In genomic region chr10:35127289-35127891, GRCh38 we compare ENCODE assay signal across 8 cellular contexts. TPM values are rescaled to one million over a fixed set of nuclear protein-coding genes. Genes with fewer than 3 reads are reported as not detected.
A peak's percentile ranks its signal among the peaks of the same experiment; 100 is the strongest.
DNase-seq lines count a peak whose midpoint lies in the region; ATAC-seq and TF ChIP-seq lines count a peak whose summit lies in the region.

No MANE protein-coding gene starts in this region.

- H3K27me3 ChIP-seq in CD4-positive, alpha-beta T cell (ENCODE audit: control insufficient read depth, insufficient read depth, low read length) = no peaks in the 10 kb centered on the region
- H3K27me3 ChIP-seq in OCI-LY1 (ENCODE audit: insufficient read depth, low read length) = no peaks in the 10 kb centered on the region
- no peaks in the 10 kb centered on the region for H3K27me3 ChIP-seq in fibroblast of lung (ENCODE audit: control insufficient read depth, insufficient read depth, low read length)

- H3K9me3 ChIP-seq in CD4-positive, alpha-beta T cell (ENCODE audit: control insufficient read depth, low read length) = no peaks in the 10 kb centered on the region
- H3K9me3 ChIP-seq in HEK293 (ENCODE audit: control insufficient read depth, insufficient read depth, low read depth, low read length) (no peaks in the 10 kb centered on the region), OCI-LY1 (ENCODE audit: low read length) (no peaks in the 10 kb centered on the region), fibroblast of lung (ENCODE audit: control insufficient read depth, insufficient read depth, low read depth, low read length) (no peaks in the 10 kb centered on the region)

- H4K20me1 ChIP-seq in OCI-LY1 (ENCODE audit: insufficient read depth, low read length) (no peaks in the 10 kb centered on the region), fibroblast of lung (ENCODE audit: control insufficient read depth, extremely low read depth, insufficient read depth, low read length) (no peaks in the 10 kb centered on the region)

- H3K9ac ChIP-seq in OCI-LY1 (ENCODE audit: low read length) (peak overlapping the region; percentile 99), fibroblast of lung (ENCODE audit: insufficient read depth, low read length) (peak overlapping the region; percentile 100)

- POLR2A ChIA-PET in CD4-positive, alpha-beta T cell (lab: Charles Lee) = interaction anchor here (0.5 to 4.4 kb wide), 17 partner anchors 10 to 321 kb away, joined by 3 to 217 read pairs (median 5); partner anchors contain the start of gene CUL2
- POLR2A ChIA-PET in HEK293 (lab: Yijun Ruan, JAX) = interaction anchor here (0.7 to 3.6 kb wide), 3 partner anchors 61 to 449 kb away, joined by 3 to 47 read pairs (median 4); no protein-coding TSS in a partner anchor

- peaks cover 21% of the 10 kb centered on the region for H3K36me3 Mint-ChIP-seq in CD4-positive, alpha-beta T cell (ENCODE audit: low read depth)
- H3K36me3 Mint-ChIP-seq in natural killer cell treated with Interleukin-12 subunit alpha and Interleukin-12 subunit beta and Interleukin-15 and Interleukin-18, amount 100 ng/mL, for 72 hours = peaks cover 5% of the 10 kb centered on the region

- H2AFZ ChIP-seq in OCI-LY1 (ENCODE audit: low read length) (no peak overlapping the region), fibroblast of lung (ENCODE audit: low read length) (no peak overlapping the region)

- H3K36me3 ChIP-seq in HEK293 (ENCODE audit: control insufficient read depth in 2 of 2, insufficient read depth in 1 of 2, low read length in 2 of 2) (no peaks in the 10 kb centered on the region), OCI-LY1 (ENCODE audit: insufficient read depth, low read length) (no peaks in the 10 kb centered on the region; the same call in 1 of the 2 replicates), fibroblast of lung (ENCODE audit: control insufficient read depth, insufficient read depth, low read length) (no peaks in the 10 kb centered on the region)

- H3K27ac Mint-ChIP-seq in CD4-positive, alpha-beta T cell = peak overlapping the region; percentile 93
- peak overlapping the region; percentile 98 for H3K27ac Mint-ChIP-seq in natural killer cell treated with Interleukin-12 subunit alpha and Interleukin-12 subunit beta and Interleukin-15 and Interleukin-18, amount 100 ng/mL, for 72 hours

- no peaks in the 10 kb centered on the region for H3K9me3 Mint-ChIP-seq in CD4-positive, alpha-beta T cell
- no peaks in the 10 kb centered on the region for H3K9me3 Mint-ChIP-seq in natural killer cell treated with Interleukin-12 subunit alpha and Interleukin-12 subunit beta and Interleukin-15 and Interleukin-18, amount 100 ng/mL, for 72 hours

- DNase-seq in CD4-positive, alpha-beta T cell = peak; percentile 33 to 66 (median 50)
- peak; percentile 34 to 39 for DNase-seq in activated T-helper 1 cell treated with anti-CD3 and anti-CD28 coated beads, Interleukin-2, amount 50 U/mL, for 16 hours (ENCODE audit: low read depth in 1 of 2, low spot score in 1 of 2)
- peak; percentile 67 to 69 for DNase-seq in fibroblast of lung (ENCODE audit: low read depth in 2 of 2)
- DNase-seq in natural killer cell treated with Interleukin-12 subunit alpha and Interleukin-12 subunit beta and Interleukin-15 and Interleukin-18, amount 100 ng/mL, for 72 hours (ENCODE audit: low spot score) = peak; percentile 81
- DNase-seq in stimulated activated naive CD8-positive, alpha-beta T cell treated with anti-CD3 and anti-CD28 coated beads, Interleukin-15, Interleukin-2, amounts not matched to agents 100 U/mL and 50 U/mL, for 24 hours = peak; percentile 80
- DNase-seq in NCI-H187 treated with DMSO at 0.1 percent for 48 hours (lab: John Stamatoyannopoulos, UW) = no peak

- H3K4me1 ChIP-seq in HEK293 (ENCODE audit: control insufficient read depth, insufficient read depth, low read length) (peaks cover 12% of the 10 kb centered on the region), OCI-LY1 (ENCODE audit: insufficient read depth, low read length, severe bottlenecking) (peaks cover 35% of the 10 kb centered on the region), fibroblast of lung (ENCODE audit: control insufficient read depth, extremely low read depth, insufficient read depth, low read length) (no peaks in the 10 kb centered on the region)

- peak overlapping the region; percentile 98 for H3K4me3 Mint-ChIP-seq in CD4-positive, alpha-beta T cell
- peak overlapping the region; percentile 96 for H3K4me3 Mint-ChIP-seq in natural killer cell treated with Interleukin-12 subunit alpha and Interleukin-12 subunit beta and Interleukin-15 and Interleukin-18, amount 100 ng/mL, for 72 hours

- H3K27me3 Mint-ChIP-seq in CD4-positive, alpha-beta T cell = no peaks in the 10 kb centered on the region
- H3K27me3 Mint-ChIP-seq in natural killer cell treated with Interleukin-12 subunit alpha and Interleukin-12 subunit beta and Interleukin-15 and Interleukin-18, amount 100 ng/mL, for 72 hours = no peaks in the 10 kb centered on the region

- no peak for TF ChIP-seq CTCF in CD4-positive, alpha-beta T cell (IDR thresholded peaks at IDR 0.05)
- TF ChIP-seq CTCF in HEK293 (tag by site-specific recombination; IDR thresholded peaks at IDR 0.05) (no peak), OCI-LY1 (IDR thresholded peaks at IDR 0.05; ENCODE audit: low read length) (no peak), fibroblast of lung (conservative IDR thresholded peaks at IDR 0.05 in 1 of 2, IDR thresholded peaks at IDR 0.05 in 1 of 2; ENCODE audit: low read depth in 1 of 2, low read length in 2 of 2) (no peak)

- H3K9me2 ChIP-seq in OCI-LY1 (ENCODE audit: low read depth, low read length) = no peaks in the 10 kb centered on the region

- H3K79me2 ChIP-seq in OCI-LY1 (ENCODE audit: insufficient read depth, low read length) (no peaks in the 10 kb centered on the region), fibroblast of lung (ENCODE audit: control insufficient read depth, insufficient read depth, low read length) (peaks cover 11% of the 10 kb centered on the region)

- H3K4me2 ChIP-seq in OCI-LY1 (ENCODE audit: low read length) = peak overlapping the region; percentile 84
- H3K4me2 ChIP-seq in fibroblast of lung (ENCODE audit: extremely low read depth, insufficient read depth, low read length) = peak overlapping the region; percentile 58

- peak; percentile 0 for ATAC-seq in CD4-positive, alpha-beta T cell (ENCODE audit: poor library complexity)
- ATAC-seq in natural killer cell treated with Interleukin-12 subunit alpha and Interleukin-12 subunit beta and Interleukin-15 and Interleukin-18, amount 100 ng/mL, for 72 hours = peak; percentile 13 to 46
- ATAC-seq in stimulated activated naive CD8-positive, alpha-beta T cell treated with anti-CD3 and anti-CD28 coated beads, Interleukin-15, Interleukin-2, amounts not matched to agents 100 U/mL and 50 U/mL, for 24 hours = peak; percentile 25

- peak overlapping the region; percentile 99 for H3K27ac ChIP-seq in CD4-positive, alpha-beta T cell (ENCODE audit: low read depth, low read length)
- H3K27ac ChIP-seq in HEK293 (ENCODE audit: extremely low read depth, low read depth, low read length) = peak overlapping the region; percentile 97
- peak overlapping the region; percentile 73 for H3K27ac ChIP-seq in OCI-LY1 (ENCODE audit: low read depth, low read length, poor library complexity, severe bottlenecking)
- peak overlapping the region; percentile 100 for H3K27ac ChIP-seq in fibroblast of lung (ENCODE audit: insufficient read depth, low read length)

- no peaks in the 10 kb centered on the region for H3F3A ChIP-seq in OCI-LY1 (ENCODE audit: insufficient read depth, low read length)

- CTCF ChIA-PET in CD4-positive, alpha-beta T cell (lab: Charles Lee) = interaction anchor here (0.7 to 5.5 kb wide), 10 partner anchors 8 to 97 kb away, joined by 3 to 102 read pairs (median 4); partner anchors contain the start of gene CUL2
- CTCF ChIA-PET in HEK293 (lab: Yijun Ruan, JAX) = interaction anchor here (0.7 to 4.2 kb wide), 4 partner anchors 14 to 98 kb away, joined by 3 to 28 read pairs (median 4); no protein-coding TSS in a partner anchor

- H3K4me3 ChIP-seq in HEK293 (ENCODE audit: low read depth, low read length) (peak overlapping the region; percentile 76), OCI-LY1 (ENCODE audit: low read depth, low read length, poor library complexity, severe bottlenecking) (peak overlapping the region; percentile 100), fibroblast of lung (replicated peaks in 1 of 4; ENCODE audit: control extremely low read depth in 1 of 4, insufficient read depth in 1 of 4, low read depth in 3 of 4, low read length in 4 of 4) (peak overlapping the region; percentile 70 to 89 (median 86))

- intact Hi-C loops in CD4-positive, alpha-beta T cell (cut with DNase I, micrococcal nuclease) = loop anchor here (1.0 to 10.0 kb wide), 5 partner anchors 35 to 317 kb away; partner anchors contain the start of genes CCNY (in 1 of the 2) and CUL2 (in 1 of the 2)

- H3K4me1 Mint-ChIP-seq in CD4-positive, alpha-beta T cell (ENCODE audit: low read depth) = peaks cover 54% of the 10 kb centered on the region
- peaks cover 29 to 35% of the 10 kb centered on the region in 2 donors for H3K4me1 Mint-ChIP-seq in natural killer cell treated with Interleukin-12 subunit alpha and Interleukin-12 subunit beta and Interleukin-15 and Interleukin-18, amount 100 ng/mL, for 72 hours (ENCODE audit: low read depth in 2 of 2)

TF ChIP-seq in HEK293, 187 proteins besides CTCF, POLR2A, EP300 and RAD21 (continues in another document):
- 0 out of 2 replicates have a peak, but pooled peaks have one; percentile 11 for TF ChIP-seq ZNF362 (tag by site-specific recombination; IDR thresholded peaks at IDR 0.05)
- TF ChIP-seq ZBTB8A (tag by site-specific recombination; IDR thresholded peaks at IDR 0.05) = peak; percentile 66

RNA-seq across cellular contexts. Expression of gene CREM, which starts 0.7 kb away (rescaled TPM):
- total RNA-seq in CD4-positive, alpha-beta T cell = 10 to 100 TPM; 65.7 to 67.0 TPM
- total RNA-seq in fibroblast of lung = 25.7 and 29.9 TPM in 2 replicates
- polyA plus RNA-seq in fibroblast of lung = 32.1 and 39.9 TPM in 2 replicates
- polyA plus RNA-seq in fibroblast of lung (2012) = 23.1 and 34.4 TPM in 2 replicates
- 2.9 and 3.4 TPM in 2 replicates for polyA minus RNA-seq in fibroblast of lung (ENCODE audit: low replicate concordance)
- total RNA-seq in natural killer cell treated with Interleukin-12 subunit alpha and Interleukin-12 subunit beta and Interleukin-15 and Interleukin-18, amount 100 ng/mL, for 72 hours = 100 to 1,000 TPM; 119 to 127 TPM

RNA-seq across cellular contexts. Expression of gene CUL2, which starts 37.2 kb away (rescaled TPM):
- total RNA-seq in CD4-positive, alpha-beta T cell = 10 to 100 TPM; 30.1 to 32.4 TPM
- 21.3 and 22.8 TPM in 2 replicates for total RNA-seq in fibroblast of lung
- 36.0 TPM in 2 replicates for polyA plus RNA-seq in fibroblast of lung
- 29.6 and 34.9 TPM in 2 replicates for polyA plus RNA-seq in fibroblast of lung (2012)
- polyA minus RNA-seq in fibroblast of lung (ENCODE audit: low replicate concordance) = 3.7 and 10.0 TPM in 2 replicates
- total RNA-seq in natural killer cell treated with Interleukin-12 subunit alpha and Interleukin-12 subunit beta and Interleukin-15 and Interleukin-18, amount 100 ng/mL, for 72 hours = 10 to 100 TPM; 42.8 to 45.7 TPM
